ENCODE assay signal across 17 cellular contexts in genomic region chr10:8245131-8246117, GRCh38.
DNase-seq lines count a peak whose midpoint lies in the region; ATAC-seq and TF ChIP-seq lines count a peak whose summit lies in the region.
"Had no signal": no experiment of that assay in that cellular context is flagged by ENCODE, and none has a peak within 500 bp of the region (broad histone marks: within the 10 kb centered on the region; RNA-seq: fewer than 3 reads in every experiment).

No MANE protein-coding gene starts in this region.

- peak in 4 of 5 donors; percentile 55 to 64 (median 59) for DNase-seq in CD4-positive, alpha-beta memory T cell
- DNase-seq in SK-N-SH (peak; percentile 59), endothelial cell (ENCODE audit: low spot score) (no peak), 8988T (no peak), HAP-1 (ENCODE audit: low spot score in 2 of 2) (no peak), KBM-7 (no peak), Calu3 (no peak)
- DNase-seq: dorsolateral prefrontal cortex, foreskin fibroblast, HCEC 1CT, kidney glomerular epithelial cell, naive B cell, NCI-H1694 treated with DMSO at 0.1 percent for 48 hours, right cardiac atrium, SJCRH30 had no signal

- peaks cover 38 to 72% (median 53%) of the 10 kb centered on the region in 4 donors for H3K4me1 Mint-ChIP-seq in CD4-positive, alpha-beta memory T cell
- H3K4me1 Mint-ChIP-seq in endothelial cell (ENCODE audit: unreplicated experiment) = peaks cover 14% of the 10 kb centered on the region
- no peaks in the 10 kb centered on the region for H3K4me1 Mint-ChIP-seq in Calu3 (ENCODE audit: low read depth, unreplicated experiment)

- TF ChIP-seq EP300 in SK-N-SH (IDR thresholded peaks at IDR 0.05; ENCODE audit: borderline replicate concordance in 1 of 2, low read depth in 1 of 2, low read length in 1 of 2) = peak in 1 of 2 experiments; percentile 98; a peak in 2 of 4 replicates

- 27% methylated on average over 10 of the region's 11 CpGs for WGBS in SK-N-SH (ENCODE audit: low lambda C conversion rate)

- intact Hi-C loops in CD4-positive, alpha-beta memory T cell (cut with micrococcal nuclease) = loop anchor here (1.0 to 10.0 kb wide), 5 partner anchors 63 to 229 kb away; no protein-coding TSS in a partner anchor
- intact Hi-C loops in Calu3 (cut with micrococcal nuclease; ENCODE audit: unreplicated experiment) = no loop called here

- H3K9me2 ChIP-seq in SK-N-SH = no peaks in the 10 kb centered on the region

- H2AFZ ChIP-seq in SK-N-SH (ENCODE audit: low read depth) = no peak overlapping the region

- no peak overlapping the region for H3K9ac ChIP-seq in SK-N-SH

- in situ Hi-C loops in HAP-1 (cut with MboI; ENCODE audit: low sequenced_read_pairs) = no loop called here
- in situ Hi-C loops in KBM-7 (cut with MboI; ENCODE audit: low pct_unique_long_range_greater_than_20kb, low sequenced_read_pairs) = no loop called here

- no peaks in the 10 kb centered on the region for H3K27me3 Mint-ChIP-seq in CD4-positive, alpha-beta memory T cell
- H3K27me3 Mint-ChIP-seq in endothelial cell (ENCODE audit: unreplicated experiment) (peaks cover 3% of the 10 kb centered on the region), Calu3 (ENCODE audit: unreplicated experiment) (no peaks in the 10 kb centered on the region)
- H3K27me3 Mint-ChIP-seq: naive B cell had no signal

- peaks cover 0 to 12% (median 4%) of the 10 kb centered on the region in 8 donors for H3K9me3 Mint-ChIP-seq in CD4-positive, alpha-beta memory T cell
- H3K9me3 Mint-ChIP-seq in endothelial cell (ENCODE audit: unreplicated experiment) = no peaks in the 10 kb centered on the region
- H3K9me3 Mint-ChIP-seq in Calu3 (ENCODE audit: low read depth, unreplicated experiment) = no peaks in the 10 kb centered on the region

- peak; percentile 38; the same call in 1 of the 2 replicates for TF ChIP-seq RAD21 in SK-N-SH (IDR thresholded peaks at IDR 0.05; ENCODE audit: low read length)

- BruUV-seq in Calu3 (replicated peaks; lab: Mats Ljungman, UMichigan) = no TSS peak

- H3F3A ChIP-seq in SK-N-SH (replicated peaks; ENCODE audit: insufficient read depth) = no peaks in the 10 kb centered on the region

- no peaks in the 10 kb centered on the region for H3K9me3 ChIP-seq in CD4-positive, alpha-beta memory T cell (ENCODE audit: control insufficient read depth in 1 of 2, low read length in 2 of 2)
- no peaks in the 10 kb centered on the region for H3K9me3 ChIP-seq in SK-N-SH
- no peaks in the 10 kb centered on the region for H3K9me3 ChIP-seq in HAP-1
- H3K9me3 ChIP-seq: SJCRH30 had no signal

- H3K36me3 ChIP-seq in CD4-positive, alpha-beta memory T cell (ENCODE audit: insufficient read depth, low read length) = no peaks in the 10 kb centered on the region
- H3K36me3 ChIP-seq in SK-N-SH (replicated peaks in 1 of 2; ENCODE audit: control insufficient read depth in 1 of 2, insufficient read depth in 2 of 2, low read length in 1 of 2) = no peaks in the 10 kb centered on the region
- H3K36me3 ChIP-seq in HAP-1 (replicated peaks) = no peaks in the 10 kb centered on the region
- H3K36me3 ChIP-seq: SJCRH30 had no signal

- no peaks in the 10 kb centered on the region for H4K20me1 ChIP-seq in SK-N-SH (ENCODE audit: insufficient read depth)

- peak overlapping the region; percentile 75 to 95 (median 93) for H3K27ac Mint-ChIP-seq in CD4-positive, alpha-beta memory T cell
- H3K27ac Mint-ChIP-seq in endothelial cell (ENCODE audit: unreplicated experiment) (peak overlapping the region; percentile 43), Calu3 (ENCODE audit: unreplicated experiment) (no peak overlapping the region)

- H3K4me3 Mint-ChIP-seq in CD4-positive, alpha-beta memory T cell = peak overlapping the region; percentile 51 to 90 (median 74)
- H3K4me3 Mint-ChIP-seq in endothelial cell (ENCODE audit: unreplicated experiment) (no peak overlapping the region), Calu3 (ENCODE audit: low read depth, unreplicated experiment) (no peak overlapping the region)

- ATAC-seq in GM18858 (IDR thresholded peaks at IDR 0.05; ENCODE audit: unreplicated experiment) = peak; percentile 75
- ATAC-seq: HepG2, right cardiac atrium had no signal

- 0 out of 2 replicates have a peak overlapping the region, but pooled peaks have one; percentile 2 for H3K4me2 ChIP-seq in SK-N-SH

- POLR2A ChIA-PET in CD4-positive, alpha-beta memory T cell (lab: Charles Lee; ENCODE audit: partially characterized antibody) = interaction anchor here (0.9 to 1.7 kb wide), 9 partner anchors 9 to 193 kb away, joined by 3 to 21 read pairs (median 4); no protein-coding TSS in a partner anchor
- POLR2A ChIA-PET in SK-N-SH (lab: Yijun Ruan, JAX) = interaction anchor here (0.8 to 1.8 kb wide), 5 partner anchors 87 to 198 kb away, joined by 3 to 7 read pairs (median 4); no protein-coding TSS in a partner anchor

- no peaks in the 10 kb centered on the region for H3K27me3 ChIP-seq in CD4-positive, alpha-beta memory T cell (ENCODE audit: insufficient read depth, low read length)
- H3K27me3 ChIP-seq in SK-N-SH (ENCODE audit: insufficient read depth) = no peaks in the 10 kb centered on the region
- no peaks in the 10 kb centered on the region for H3K27me3 ChIP-seq in HAP-1 (ENCODE audit: low read depth)
- H3K27me3 ChIP-seq: SJCRH30 had no signal

- H3K27ac ChIP-seq in CD4-positive, alpha-beta memory T cell (ENCODE audit: low read depth, low read length) = peak overlapping the region; percentile 41
- H3K27ac ChIP-seq in SK-N-SH (ENCODE audit: low read depth in 2 of 2, low read length in 1 of 2) = peak overlapping the region in 1 of 2 experiments; percentile 87; a peak in 3 of 4 replicates
- H3K27ac ChIP-seq: dorsolateral prefrontal cortex, SJCRH30 had no signal

- H3K36me3 Mint-ChIP-seq in CD4-positive, alpha-beta memory T cell = peaks cover 0 to 4% of the 10 kb centered on the region in 2 donors
- H3K36me3 Mint-ChIP-seq in endothelial cell (ENCODE audit: low read depth, unreplicated experiment) (peaks cover 4% of the 10 kb centered on the region), Calu3 (ENCODE audit: insufficient read depth, unreplicated experiment) (no peaks in the 10 kb centered on the region)
- H3K36me3 Mint-ChIP-seq: naive B cell had no signal

- H3K79me2 ChIP-seq in SK-N-SH (ENCODE audit: insufficient read depth) = no peaks in the 10 kb centered on the region

- peak overlapping the region in 1 of 2 donors; percentile 34 for H3K4me3 ChIP-seq in CD4-positive, alpha-beta memory T cell (ENCODE audit: low read length in 2 of 2)
- H3K4me3 ChIP-seq in SK-N-SH (ENCODE audit: low read depth in 2 of 2, low read length in 1 of 2) (no peak overlapping the region), HAP-1 (no peak overlapping the region)
- H3K4me3 ChIP-seq: dorsolateral prefrontal cortex, SJCRH30 had no signal

- H3K4me1 ChIP-seq in CD4-positive, alpha-beta memory T cell (ENCODE audit: insufficient read depth, low read length) = peaks cover 52% of the 10 kb centered on the region
- H3K4me1 ChIP-seq in SK-N-SH (ENCODE audit: control insufficient read depth in 1 of 2, insufficient read depth in 2 of 2, low read depth in 1 of 2, low read length in 1 of 2) = peaks cover 0 to 10% of the 10 kb centered on the region in 2 experiments; a peak in 1 of 4 replicates
- H3K4me1 ChIP-seq in HAP-1 = no peaks in the 10 kb centered on the region
- H3K4me1 ChIP-seq: SJCRH30 had no signal

- no peak for TF ChIP-seq CTCF in SK-N-SH (IDR thresholded peaks at IDR 0.05)
- TF ChIP-seq CTCF in endothelial cell (IDR thresholded peaks at IDR 0.05; ENCODE audit: unreplicated experiment) = no peak
- no peak for TF ChIP-seq CTCF in Calu3 (IDR thresholded peaks at IDR 0.05; ENCODE audit: unreplicated experiment)

- CTCF ChIA-PET in CD4-positive, alpha-beta memory T cell (lab: Charles Lee; ENCODE audit: partially characterized antibody) = interaction anchor here (0.7 to 1.4 kb wide), 7 partner anchors 18 to 227 kb away, joined by 3 to 4 read pairs (median 3); no protein-coding TSS in a partner anchor
- CTCF ChIA-PET in SK-N-SH (lab: Yijun Ruan, JAX) (interaction anchor here (0.9 to 1.7 kb wide), 2 partner anchors 9 to 395 kb away, joined by 3 to 4 read pairs; no protein-coding TSS in a partner anchor), Calu3 (lab: Charles Lee) (interaction anchor here (0.7 kb wide), 1 partner anchor 57 kb away, joined by 4 read pairs; no protein-coding TSS in a partner anchor)

TF ChIP-seq in SK-N-SH, 30 proteins besides CTCF, POLR2A, EP300 and RAD21 (continues in another document):
- peak; percentile 94 for TF ChIP-seq GATA2 (CRISPR knock-in tag; IDR thresholded peaks at IDR 0.05)
- TF ChIP-seq MXI1 (IDR thresholded peaks at IDR 0.05; ENCODE audit: low read depth, low read length) = peak; percentile 48
- TF ChIP-seq ZBTB33 (IDR thresholded peaks at IDR 0.05; ENCODE audit: borderline replicate concordance, low read depth) = no peak
- peak; percentile 22; the same call in 1 of the 2 replicates for TF ChIP-seq TCF12 (IDR thresholded peaks at IDR 0.05)
- TF ChIP-seq NFIC (IDR thresholded peaks at IDR 0.05; ENCODE audit: borderline replicate concordance) = no peak
- no peak for TF ChIP-seq PBX3 (IDR thresholded peaks at IDR 0.05)
- no peak for TF ChIP-seq FOXM1 (IDR thresholded peaks at IDR 0.05; ENCODE audit: low read depth)

Comparison
In these comparisons a context has a peak if more than half of its experiments do, and no peak if none do; other contexts are left out.
1. DNase-seq: peak in CD4-positive, alpha-beta memory T cell (4 of 5) and SK-N-SH (single experiment); none in endothelial cell (single experiment), 8988T (single experiment), HAP-1 (0 of 2), KBM-7 (single experiment) and Calu3 (single experiment).
2. H3K4me3 Mint-ChIP-seq: peak in CD4-positive, alpha-beta memory T cell (8 of 8); none in endothelial cell (single experiment) and Calu3 (single experiment).